In the genomic region with DNA sequence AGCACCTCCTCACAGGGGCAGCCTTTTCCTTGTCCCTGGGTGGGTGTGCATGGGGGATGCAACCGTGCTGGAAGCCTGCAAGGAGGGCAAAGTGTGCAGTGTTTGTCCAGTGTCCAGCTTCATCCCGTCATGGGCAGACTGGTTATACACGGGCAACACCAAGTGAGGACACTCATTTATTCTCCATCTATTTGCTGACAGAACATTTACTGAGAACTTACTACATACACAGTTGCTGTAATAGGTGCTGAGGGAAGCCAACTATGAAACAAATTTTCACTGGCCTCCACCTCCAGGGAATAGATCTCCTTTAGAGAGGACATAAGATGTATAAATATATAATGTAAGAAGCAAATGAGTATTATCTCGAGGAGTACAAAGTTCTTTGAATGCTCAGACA, we compare ENCODE assay signal across 27 cellular contexts.
"Had no signal": no experiment of that assay in that cellular context is flagged by ENCODE, and none has a peak within 500 bp of the region (broad histone marks: within the 10 kb centered on the region; RNA-seq: fewer than 3 reads in every experiment).

No MANE protein-coding gene starts in this region.

- ATAC-seq: stimulated activated effector memory CD8-positive, alpha-beta T cell treated with anti-CD3 and anti-CD28 coated beads, Interleukin-12 subunit alpha, Interleukin-12 subunit beta, amount 100 ng/mL, for 72 hours; stimulated activated memory B cell treated with anti-CD40 and anti-IgM and Interleukin-4, amounts not matched to agents 10 μg/mL and 1 μg/mL and 100 μg/mL, for 72 hours; stimulated activated naive B cell treated with anti-CD40 and anti-IgM and Interleukin-4, amounts not matched to agents 10 μg/mL and 1 μg/mL and 100 μg/mL, for 72 hours; stimulated activated naive CD8-positive, alpha-beta T cell treated with anti-CD3 and anti-CD28 coated beads, Interleukin-15, amount 100 ng/mL, for 72 hours; stimulated activated naive CD8-positive, alpha-beta T cell treated with anti-CD3 and anti-CD28 coated beads, Interleukin-15, Interleukin-2, amounts not matched to agents 100 U/mL and 50 U/mL, for 24 hours; upper lobe of right lung had no signal

- H3K4me1 ChIP-seq: stomach, suprapubic skin, testis, thyroid gland, tibial artery, tibial nerve, transverse colon, upper lobe of left lung, upper lobe of right lung, uterus, vagina had no signal

- FAIRE-seq: urothelium cell line had no signal

- DNase-seq: stimulated activated CD4-positive, alpha-beta T cell treated with anti-CD3 and anti-CD28 coated beads, Interleukin-2, amount 100 ng/mL, for 48 hours; stimulated activated CD4-positive, alpha-beta T cell treated with anti-CD3 and anti-CD28 coated beads, Interleukin-4, amount 100 ng/mL, for 1 hour; stimulated activated CD4-positive, alpha-beta T cell treated with anti-CD3 and anti-CD28 coated beads, Interleukin-4, amount 100 ng/mL, for 24 hours; stimulated activated CD4-positive, alpha-beta T cell treated with anti-CD3 and anti-CD28 coated beads, Interleukin-4, amount 100 ng/mL, for 4 hours; stimulated activated CD8-positive, alpha-beta memory T cell treated with anti-CD3 and anti-CD28 coated beads, Interleukin-4, amount 100 ng/mL, for 48 hours; stimulated activated naive B cell treated with anti-CD40 and anti-IgM and Interleukin-4, amounts not matched to agents 10 μg/mL and 1 μg/mL and 100 μg/mL, for 72 hours; stimulated activated naive CD4-positive, alpha-beta T cell; stimulated activated naive CD4-positive, alpha-beta T cell treated with Interleukin-2 at 50 U/mL for 16 hours; stimulated activated naive CD8-positive, alpha-beta T cell treated with anti-CD3 and anti-CD28 coated beads, Interleukin-15, amount 100 ng/mL, for 72 hours; stimulated activated naive CD8-positive, alpha-beta T cell treated with anti-CD3 and anti-CD28 coated beads, Interleukin-15, Interleukin-2, amounts not matched to agents 100 U/mL and 50 U/mL, for 24 hours; stomach; substantia nigra; testis; thyroid gland; tibial artery; transverse colon; trophoblast cell; upper lobe of left lung; upper lobe of right lung; uterus had no signal

- H3K27me3 ChIP-seq: stomach, suprapubic skin, testis, thyroid gland, tibial nerve, transverse colon, upper lobe of left lung, uterus, vagina had no signal

- H3K9me3 ChIP-seq: stomach, suprapubic skin, testis, thoracic aorta, thyroid gland, tibial artery, tibial nerve, transverse colon, upper lobe of left lung, upper lobe of right lung, uterus, vagina had no signal

- H3K36me3 ChIP-seq: stomach, suprapubic skin, thoracic aorta, thyroid gland, tibial artery, tibial nerve, transverse colon, upper lobe of left lung, upper lobe of right lung, uterus, vagina had no signal

- H3K27ac ChIP-seq: stomach, suprapubic skin, testis, thoracic aorta, thyroid gland, tibial artery, tibial nerve, transverse colon, upper lobe of left lung, upper lobe of right lung, uterus, vagina had no signal

- H3K4me3 ChIP-seq: stomach, suprapubic skin, testis, thoracic aorta, thyroid gland, tibial artery, tibial nerve, transverse colon, upper lobe of left lung, upper lobe of right lung, uterus, vagina had no signal
